11 cellular contexts compared by ENCODE assay signal in genomic region chr3:65334045-65334665, GRCh38.
DNase-seq lines count a peak whose midpoint lies in the region; ATAC-seq, FAIRE-seq and TF ChIP-seq lines count a peak whose summit lies in the region.
"Had no signal": no experiment of that assay in that cellular context is flagged by ENCODE, and none has a peak within 500 bp of the region (broad histone marks: within the 10 kb centered on the region; RNA-seq: fewer than 3 reads in every experiment).

No MANE protein-coding gene starts in this region.

- H4K20me1 ChIP-seq in HepG2 (ENCODE audit: insufficient read depth, low read length), result no peaks in the 10 kb centered on the region

- no peaks in the 10 kb centered on the region for H3K9me3 ChIP-seq in liver (ENCODE audit: control insufficient read depth in 4 of 4, low read length in 3 of 4)
- H3K9me3 ChIP-seq in HepG2 (ENCODE audit: low read length), result no peaks in the 10 kb centered on the region
- no peaks in the 10 kb centered on the region for H3K9me3 ChIP-seq in left lung
- H3K9me3 ChIP-seq in tibial artery, result no peaks in the 10 kb centered on the region
- H3K9me3 ChIP-seq: SJSA1 had no signal

- intact Hi-C loops in HepG2 (cut with micrococcal nuclease; ENCODE audit: unreplicated experiment) (no loop called here), left lung (cut with DNase I) (no loop called here), tibial artery (cut with DNase I; ENCODE audit: low total_unique reads) (no loop called here)

- DNase-seq in HepG2 (ENCODE audit: low spot score) (no peak), choroid plexus epithelial cell (ENCODE audit: low read depth) (peak; percentile 66), left lung (no peak), tibial artery (no peak), HuH-7 (ENCODE audit: low spot score) (no peak)
- no peak for DNase-seq in activated CD4-positive, alpha-beta T cell treated with anti-CD3 and anti-CD28 coated beads for 1 hour
- DNase-seq: amniotic stem cell, NCI-H1417 treated with DMSO at 0.1 percent for 48 hours had no signal

- WGBS in liver, result 46% methylated on average over 1 of the region's 1 CpG
- 21% methylated on average over 1 of the region's 1 CpG for WGBS in HepG2 (ENCODE audit: low lambda C conversion rate)

- H3K27me3 ChIP-seq in liver (ENCODE audit: control insufficient read depth in 4 of 4, insufficient read depth in 4 of 4, low read length in 3 of 4), result no peaks in the 10 kb centered on the region
- no peaks in the 10 kb centered on the region for H3K27me3 ChIP-seq in HepG2 (ENCODE audit: control insufficient read depth in 1 of 2, insufficient read depth in 2 of 2, low read length in 2 of 2)
- no peaks in the 10 kb centered on the region for H3K27me3 ChIP-seq in left lung
- H3K27me3 ChIP-seq in tibial artery, result no peaks in the 10 kb centered on the region

- no peaks in the 10 kb centered on the region for H3K79me2 ChIP-seq in HepG2 (ENCODE audit: insufficient read depth, low read length)

- no TSS peak for BruUV-seq in HepG2 (replicated peaks; lab: Mats Ljungman, UMichigan)

- TF ChIP-seq RAD21 in liver (IDR thresholded peaks at IDR 0.05) (peak in 1 of 2 donors; percentile 49), HepG2 (CRISPR knock-in tag; IDR thresholded peaks at IDR 0.05) (no peak)

- in situ Hi-C loops in HepG2 (cut with HindIII; ENCODE audit: extremely low pct_ligation_motif_present, low pct_unique_long_range_greater_than_20kb), result no loop called here

- POLR2A ChIA-PET in HepG2 (lab: Yijun Ruan, JAX), result no interaction called here

- H3K4me2 ChIP-seq in HepG2 (ENCODE audit: low read depth, low read length), result no peak overlapping the region

- H3K4me3 ChIP-seq in liver (ENCODE audit: low read depth in 1 of 3, low read length in 3 of 3) (no peak overlapping the region), HepG2 (replicated peaks in 1 of 3; ENCODE audit: insufficient read depth in 1 of 3, low read depth in 2 of 3, low read length in 3 of 3) (no peak overlapping the region), choroid plexus epithelial cell (ENCODE audit: low read depth, low read length) (no peak overlapping the region), left lung (no peak overlapping the region), tibial artery (no peak overlapping the region)
- H3K4me3 ChIP-seq: SJSA1 had no signal

- no peak overlapping the region for H3K9ac ChIP-seq in liver (ENCODE audit: low read depth in 1 of 2, low read length in 2 of 2)
- H3K9ac ChIP-seq in HepG2 (ENCODE audit: insufficient read depth, low read depth, low read length), result no peak overlapping the region

- CTCF ChIA-PET in HepG2 (lab: Yijun Ruan, JAX; ENCODE audit: low intra/inter-chr PET ratio, low total read pairs), result no interaction called here

- H3K27ac ChIP-seq in liver (ENCODE audit: low read depth in 1 of 2, low read length in 2 of 2), result no peak overlapping the region
- H3K27ac ChIP-seq in HepG2 (ENCODE audit: extremely low read length, insufficient read depth, low read length), result no peak overlapping the region
- no peak overlapping the region for H3K27ac ChIP-seq in left lung
- H3K27ac ChIP-seq in tibial artery, result no peak overlapping the region
- H3K27ac ChIP-seq: SJSA1 had no signal

- FAIRE-seq in HepG2 (lab: Jason Lieb, UNC), result no peak

- no peak overlapping the region for H2AFZ ChIP-seq in HepG2 (ENCODE audit: low read length)

- no peaks in the 10 kb centered on the region for H3K4me1 ChIP-seq in liver (ENCODE audit: control insufficient read depth in 4 of 4, insufficient read depth in 4 of 4, low read length in 3 of 4)
- H3K4me1 ChIP-seq in HepG2 (ENCODE audit: insufficient read depth, low read length), result no peaks in the 10 kb centered on the region
- H3K4me1 ChIP-seq in left lung, result no peaks in the 10 kb centered on the region
- no peaks in the 10 kb centered on the region for H3K4me1 ChIP-seq in tibial artery

- TF ChIP-seq POLR2A in HepG2 (IDR thresholded peaks at IDR 0.05; ENCODE audit: insufficient read depth in 1 of 2, low read depth in 2 of 2, low read length in 2 of 2), result no peak

- TF ChIP-seq CTCF in liver (IDR thresholded peaks at IDR 0.05; ENCODE audit: low read depth, low read length, missing input control), result no peak
- no peak for TF ChIP-seq CTCF in HepG2 (CRISPR knock-in tag; IDR thresholded peaks at IDR 0.05)
- TF ChIP-seq CTCF in choroid plexus epithelial cell (conservative IDR thresholded peaks at IDR 0.05; ENCODE audit: low read depth, low read length), result peak; percentile 51
- TF ChIP-seq CTCF in left lung (IDR thresholded peaks at IDR 0.05), result no peak
- peak in 1 of 2 experiments; percentile 7 for TF ChIP-seq CTCF in tibial artery (IDR thresholded peaks at IDR 0.05)

- ATAC-seq in HepG2 (no peak), left lung (peak; percentile 18), GM18870 (IDR thresholded peaks at IDR 0.05; ENCODE audit: unreplicated experiment) (no peak)

- TF ChIP-seq EP300 in HepG2 (IDR thresholded peaks at IDR 0.05; ENCODE audit: low read depth in 2 of 2, low read length in 2 of 2), result no peak
- no peak for TF ChIP-seq EP300 in HepG2 (CRISPR knock-in tag; IDR thresholded peaks at IDR 0.05; ENCODE audit: borderline replicate concordance)

- no peaks in the 10 kb centered on the region for H3K36me3 ChIP-seq in liver (ENCODE audit: control insufficient read depth in 4 of 4, insufficient read depth in 3 of 4, low read depth in 1 of 4, low read length in 3 of 4)
- no peaks in the 10 kb centered on the region for H3K36me3 ChIP-seq in HepG2 (replicated peaks in 1 of 2; ENCODE audit: control insufficient read depth in 1 of 2, insufficient read depth in 2 of 2, low read length in 2 of 2)
- no peaks in the 10 kb centered on the region for H3K36me3 ChIP-seq in left lung
- no peaks in the 10 kb centered on the region for H3K36me3 ChIP-seq in tibial artery
- H3K36me3 ChIP-seq: SJSA1 had no signal

TF ChIP-seq in liver, 16 proteins besides CTCF, POLR2A, EP300 and RAD21:
- TF ChIP-seq FOXA1 (IDR thresholded peaks at IDR 0.05) (no peak), NR2F2 (IDR thresholded peaks at IDR 0.05) (peak; percentile 95), RXRA (IDR thresholded peaks at IDR 0.05) (no peak)
- TF ChIP-seq, protein P1, sequence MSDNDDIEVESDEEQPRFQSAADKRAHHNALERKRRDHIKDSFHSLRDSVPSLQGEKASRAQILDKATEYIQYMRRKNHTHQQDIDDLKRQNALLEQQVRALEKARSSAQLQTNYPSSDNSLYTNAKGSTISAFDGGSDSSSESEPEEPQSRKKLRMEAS (IDR thresholded peaks at IDR 0.05), result no peak

TF ChIP-seq in HepG2, 621 proteins besides CTCF, POLR2A, EP300 and RAD21 (continues in another document):
- no peak for TF ChIP-seq TCF7 (IDR thresholded peaks at IDR 0.05; ENCODE audit: low read depth)
- TF ChIP-seq, protein P2, sequence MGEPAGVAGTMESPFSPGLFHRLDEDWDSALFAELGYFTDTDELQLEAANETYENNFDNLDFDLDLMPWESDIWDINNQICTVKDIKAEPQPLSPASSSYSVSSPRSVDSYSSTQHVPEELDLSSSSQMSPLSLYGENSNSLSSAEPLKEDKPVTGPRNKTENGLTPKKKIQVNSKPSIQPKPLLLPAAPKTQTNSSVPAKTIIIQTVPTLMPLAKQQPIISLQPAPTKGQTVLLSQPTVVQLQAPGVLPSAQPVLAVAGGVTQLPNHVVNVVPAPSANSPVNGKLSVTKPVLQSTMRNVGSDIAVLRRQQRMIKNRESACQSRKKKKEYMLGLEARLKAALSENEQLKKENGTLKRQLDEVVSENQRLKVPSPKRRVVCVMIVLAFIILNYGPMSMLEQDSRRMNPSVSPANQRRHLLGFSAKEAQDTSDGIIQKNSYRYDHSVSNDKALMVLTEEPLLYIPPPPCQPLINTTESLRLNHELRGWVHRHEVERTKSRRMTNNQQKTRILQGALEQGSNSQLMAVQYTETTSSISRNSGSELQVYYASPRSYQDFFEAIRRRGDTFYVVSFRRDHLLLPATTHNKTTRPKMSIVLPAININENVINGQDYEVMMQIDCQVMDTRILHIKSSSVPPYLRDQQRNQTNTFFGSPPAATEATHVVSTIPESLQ (CRISPR knock-in tag; conservative IDR thresholded peaks at IDR 0.05), result no peak
- TF ChIP-seq IKZF4 (CRISPR knock-in tag; IDR thresholded peaks at IDR 0.05; ENCODE audit: borderline replicate concordance, low read depth, not compliant biosample characterization), result no peak
- no peak for TF ChIP-seq EEA1 (CRISPR knock-in tag; IDR thresholded peaks at IDR 0.05; ENCODE audit: borderline replicate concordance)
- no peak for TF ChIP-seq ZNF549 (CRISPR knock-in tag; IDR thresholded peaks at IDR 0.05)
- no peak for TF ChIP-seq ZNF775 (CRISPR knock-in tag; IDR thresholded peaks at IDR 0.05; ENCODE audit: borderline replicate concordance)
- no peak for TF ChIP-seq SYNCRIP (IDR thresholded peaks at IDR 0.05; ENCODE audit: insufficient read depth, low read depth, low read length)
- TF ChIP-seq, protein P3, sequence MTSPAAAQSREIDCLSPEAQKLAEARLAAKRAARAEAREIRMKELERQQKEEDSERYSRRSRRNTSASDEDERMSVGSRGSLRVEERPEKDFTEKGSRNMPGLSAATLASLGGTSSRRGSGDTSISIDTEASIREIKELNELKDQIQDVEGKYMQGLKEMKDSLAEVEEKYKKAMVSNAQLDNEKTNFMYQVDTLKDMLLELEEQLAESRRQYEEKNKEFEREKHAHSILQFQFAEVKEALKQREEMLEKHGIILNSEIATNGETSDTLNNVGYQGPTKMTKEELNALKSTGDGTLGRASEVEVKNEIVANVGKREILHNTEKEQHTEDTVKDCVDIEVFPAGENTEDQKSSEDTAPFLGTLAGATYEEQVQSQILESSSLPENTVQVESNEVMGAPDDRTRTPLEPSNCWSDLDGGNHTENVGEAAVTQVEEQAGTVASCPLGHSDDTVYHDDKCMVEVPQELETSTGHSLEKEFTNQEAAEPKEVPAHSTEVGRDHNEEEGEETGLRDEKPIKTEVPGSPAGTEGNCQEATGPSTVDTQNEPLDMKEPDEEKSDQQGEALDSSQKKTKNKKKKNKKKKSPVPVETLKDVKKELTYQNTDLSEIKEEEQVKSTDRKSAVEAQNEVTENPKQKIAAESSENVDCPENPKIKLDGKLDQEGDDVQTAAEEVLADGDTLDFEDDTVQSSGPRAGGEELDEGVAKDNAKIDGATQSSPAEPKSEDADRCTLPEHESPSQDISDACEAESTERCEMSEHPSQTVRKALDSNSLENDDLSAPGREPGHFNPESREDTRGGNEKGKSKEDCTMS (CRISPR knock-in tag; conservative IDR thresholded peaks at IDR 0.05), result no peak
- TF ChIP-seq SUZ12 (IDR thresholded peaks at IDR 0.05; ENCODE audit: low read depth, low read length), result no peak
- TF ChIP-seq RORA (CRISPR knock-in tag; IDR thresholded peaks at IDR 0.05), result no peak
- TF ChIP-seq RELA (CRISPR knock-in tag; IDR thresholded peaks at IDR 0.05), result no peak
- TF ChIP-seq LCORL (IDR thresholded peaks at IDR 0.05), result no peak
- no peak for TF ChIP-seq LCORL (CRISPR knock-in tag; IDR thresholded peaks at IDR 0.05)
- TF ChIP-seq ZFX (CRISPR knock-in tag; IDR thresholded peaks at IDR 0.05; ENCODE audit: low read depth), result no peak
- no peak for TF ChIP-seq SCMH1 (CRISPR knock-in tag; IDR thresholded peaks at IDR 0.05; ENCODE audit: borderline replicate concordance)
- TF ChIP-seq GABPB1 (CRISPR knock-in tag; IDR thresholded peaks at IDR 0.05), result no peak
- TF ChIP-seq JDP2 (CRISPR knock-in tag; IDR thresholded peaks at IDR 0.05; ENCODE audit: borderline replicate concordance), result no peak
- no peak for TF ChIP-seq ZNF607 (CRISPR knock-in tag; IDR thresholded peaks at IDR 0.05; ENCODE audit: borderline replicate concordance)
